In genomic region chr11:70252844-70253243, GRCh38 we compare ENCODE assay signal across 22 cellular contexts. TPM values are rescaled to one million over a fixed set of nuclear protein-coding genes. Genes with fewer than 3 reads are reported as not detected.
DNase-seq lines count a peak whose midpoint lies in the region; ATAC-seq and FAIRE-seq lines count a peak whose summit lies in the region.
"Had no signal": no experiment of that assay in that cellular context is flagged by ENCODE, and none has a peak within 500 bp of the region (broad histone marks: within the 10 kb centered on the region; RNA-seq: fewer than 3 reads in every experiment).

No MANE protein-coding gene starts in this region.

- H3K9me3 ChIP-seq in small intestine (ENCODE audit: control insufficient read depth, low read depth), result no peaks in the 10 kb centered on the region
- H3K9me3 ChIP-seq: psoas muscle, upper lobe of left lung had no signal

- peak; percentile 63 for DNase-seq in Right ventricle myocardium inferior (ENCODE audit: missing footprints)
- DNase-seq in left cardiac atrium, result no peak
- DNase-seq in effector memory CD8-positive, alpha-beta T cell, result peak in 1 of 3 experiments; percentile 16
- DNase-seq in small intestine, result no peak
- no peak for DNase-seq in hepatic stellate cell (ENCODE audit: low spot score)
- no peak for DNase-seq in NCI-H187 treated with DMSO at 0.1 percent for 48 hours (lab: John Stamatoyannopoulos, UW)
- DNase-seq: activated CD4-positive, alpha-beta T cell treated with anti-CD3 and anti-CD28 coated beads, Interleukin-2, amount 10 ng/mL, durations not matched to agents 7 days and 5 days; activated CD8-positive, alpha-beta memory T cell treated with anti-CD3 and anti-CD28 coated beads, Interleukin-2, amount 10 ng/mL, durations not matched to agents 7 days and 5 days; activated naive CD4-positive, alpha-beta T cell treated with anti-CD3 and anti-CD28 coated beads, Interleukin-2, amount 10 ng/mL, durations not matched to agents 7 days and 5 days; activated T-cell treated with anti-CD3 and anti-CD28 coated beads, Interleukin-2, amount 50 U/mL, for 72 hours; CD8-positive, alpha-beta T cell; DMS153; NCI-H2081; NCI-H774; upper lobe of left lung; WERI-Rb-1 had no signal

- peaks cover 10 to 11% of the 10 kb centered on the region in 2 donors for H3K27me3 Mint-ChIP-seq in effector memory CD8-positive, alpha-beta T cell
- H3K27me3 Mint-ChIP-seq: activated CD4-positive, alpha-beta T cell treated with anti-CD3 and anti-CD28 coated beads, Interleukin-2, amount 10 ng/mL, durations not matched to agents 7 days and 5 days; activated CD8-positive, alpha-beta memory T cell treated with anti-CD3 and anti-CD28 coated beads, Interleukin-2, amount 10 ng/mL, durations not matched to agents 7 days and 5 days had no signal

- no peak overlapping the region for H3K4me3 ChIP-seq in small intestine (ENCODE audit: low read depth in 1 of 2, low read length in 2 of 2)
- H3K4me3 ChIP-seq: psoas muscle, upper lobe of left lung had no signal

- no peaks in the 10 kb centered on the region for H3K27me3 ChIP-seq in small intestine (ENCODE audit: control insufficient read depth in 2 of 2, insufficient read depth in 2 of 2, low read length in 2 of 2)
- H3K27me3 ChIP-seq: upper lobe of left lung had no signal

- peaks cover 4 to 10% of the 10 kb centered on the region in 2 donors for H3K4me1 Mint-ChIP-seq in effector memory CD8-positive, alpha-beta T cell (ENCODE audit: low read depth in 2 of 2)
- H3K4me1 Mint-ChIP-seq: activated CD4-positive, alpha-beta T cell treated with anti-CD3 and anti-CD28 coated beads, Interleukin-2, amount 10 ng/mL, durations not matched to agents 7 days and 5 days; activated CD8-positive, alpha-beta memory T cell treated with anti-CD3 and anti-CD28 coated beads, Interleukin-2, amount 10 ng/mL, durations not matched to agents 7 days and 5 days; activated naive CD4-positive, alpha-beta T cell treated with anti-CD3 and anti-CD28 coated beads, Interleukin-2, amount 10 ng/mL, durations not matched to agents 7 days and 5 days had no signal

- no peaks in the 10 kb centered on the region for H3K36me3 Mint-ChIP-seq in effector memory CD8-positive, alpha-beta T cell (ENCODE audit: insufficient read depth)
- H3K36me3 Mint-ChIP-seq: activated CD8-positive, alpha-beta memory T cell treated with anti-CD3 and anti-CD28 coated beads, Interleukin-2, amount 10 ng/mL, durations not matched to agents 7 days and 5 days; activated naive CD4-positive, alpha-beta T cell treated with anti-CD3 and anti-CD28 coated beads, Interleukin-2, amount 10 ng/mL, durations not matched to agents 7 days and 5 days; CD8-positive, alpha-beta T cell had no signal

- no peak for ATAC-seq in Right ventricle myocardium inferior
- ATAC-seq in left cardiac atrium, result no peak
- peak; percentile 55 for ATAC-seq in GM21786 (IDR thresholded peaks at IDR 0.05; ENCODE audit: unreplicated experiment)
- ATAC-seq in effector memory CD8-positive, alpha-beta T cell (replicated peaks), result peak; percentile 72
- ATAC-seq in GM19397 (IDR thresholded peaks at IDR 0.05; ENCODE audit: unreplicated experiment), result no peak
- ATAC-seq: activated CD8-positive, alpha-beta memory T cell treated with anti-CD3 and anti-CD28 coated beads, Interleukin-2, amount 10 ng/mL, durations not matched to agents 7 days and 5 days; activated T-cell treated with anti-CD3 and anti-CD28 coated beads, Interleukin-2, amount 50 U/mL, for 72 hours; CD8-positive, alpha-beta T cell had no signal

- no peak overlapping the region for H3K27ac ChIP-seq in small intestine (ENCODE audit: low read depth in 1 of 2, low read length in 1 of 2)
- H3K27ac ChIP-seq: psoas muscle, upper lobe of left lung, WERI-Rb-1 had no signal

- WGBS in small intestine, 3 donors, result 89 to 95% (median 93%) methylated on average over 12 of the region's 12 CpGs

- FAIRE-seq in small intestine (lab: Jason Lieb, UNC), result no peak
- FAIRE-seq: endometrium, keratinocyte had no signal

- intact Hi-C loops in Right ventricle myocardium inferior (cut with DNase I), result no loop called here
- intact Hi-C loops in left cardiac atrium (cut with DNase I), result no loop called here

- H3K4me1 ChIP-seq in small intestine (ENCODE audit: control insufficient read depth in 2 of 2, insufficient read depth in 1 of 2, low read depth in 1 of 2, low read length in 1 of 2), result no peaks in the 10 kb centered on the region
- H3K4me1 ChIP-seq: psoas muscle, upper lobe of left lung had no signal

- H3K27ac Mint-ChIP-seq in effector memory CD8-positive, alpha-beta T cell, result peak overlapping the region in 1 of 2 donors; percentile 79
- H3K27ac Mint-ChIP-seq: activated CD4-positive, alpha-beta T cell treated with anti-CD3 and anti-CD28 coated beads, Interleukin-2, amount 10 ng/mL, durations not matched to agents 7 days and 5 days; activated CD8-positive, alpha-beta memory T cell treated with anti-CD3 and anti-CD28 coated beads, Interleukin-2, amount 10 ng/mL, durations not matched to agents 7 days and 5 days; activated naive CD4-positive, alpha-beta T cell treated with anti-CD3 and anti-CD28 coated beads, Interleukin-2, amount 10 ng/mL, durations not matched to agents 7 days and 5 days; activated T-cell treated with anti-CD3 and anti-CD28 coated beads, Interleukin-2, amount 50 U/mL, for 72 hours; CD8-positive, alpha-beta T cell; dendritic cell treated with granulocyte-macrophage colony-stimulating factor and Interleukin-4, amounts not matched to agents 40 ng/mL and 50 ng/mL, for 4 days had no signal

- peak overlapping the region in 1 of 2 donors; percentile 37 for H3K4me3 Mint-ChIP-seq in effector memory CD8-positive, alpha-beta T cell
- H3K4me3 Mint-ChIP-seq: activated CD4-positive, alpha-beta T cell treated with anti-CD3 and anti-CD28 coated beads, Interleukin-2, amount 10 ng/mL, durations not matched to agents 7 days and 5 days; activated CD8-positive, alpha-beta memory T cell treated with anti-CD3 and anti-CD28 coated beads, Interleukin-2, amount 10 ng/mL, durations not matched to agents 7 days and 5 days; activated naive CD4-positive, alpha-beta T cell treated with anti-CD3 and anti-CD28 coated beads, Interleukin-2, amount 10 ng/mL, durations not matched to agents 7 days and 5 days; activated T-cell treated with anti-CD3 and anti-CD28 coated beads, Interleukin-2, amount 50 U/mL, for 72 hours; CD8-positive, alpha-beta T cell; dendritic cell treated with granulocyte-macrophage colony-stimulating factor and Interleukin-4, amounts not matched to agents 40 ng/mL and 50 ng/mL, for 4 days had no signal

- no peaks in the 10 kb centered on the region for H3K9me3 Mint-ChIP-seq in effector memory CD8-positive, alpha-beta T cell
- H3K9me3 Mint-ChIP-seq: activated CD4-positive, alpha-beta T cell treated with anti-CD3 and anti-CD28 coated beads, Interleukin-2, amount 10 ng/mL, durations not matched to agents 7 days and 5 days; activated naive CD4-positive, alpha-beta T cell treated with anti-CD3 and anti-CD28 coated beads, Interleukin-2, amount 10 ng/mL, durations not matched to agents 7 days and 5 days; activated T-cell treated with anti-CD3 and anti-CD28 coated beads, Interleukin-2, amount 50 U/mL, for 72 hours; CD8-positive, alpha-beta T cell; dendritic cell treated with granulocyte-macrophage colony-stimulating factor and Interleukin-4, amounts not matched to agents 40 ng/mL and 50 ng/mL, for 4 days had no signal

- H3K36me3 ChIP-seq in small intestine (ENCODE audit: control insufficient read depth in 2 of 2, insufficient read depth in 2 of 2, low read length in 2 of 2), result no peaks in the 10 kb centered on the region
- H3K36me3 ChIP-seq: upper lobe of left lung, WERI-Rb-1 had no signal

RNA-seq across cellular contexts. Expression of gene PPFIA1, which starts 17.6 kb away (rescaled TPM):
- total RNA-seq in Right ventricle myocardium inferior, result 43.8 TPM
- total RNA-seq in left cardiac atrium, result 10 to 100 TPM; 32.0 to 39.8 TPM
- polyA plus RNA-seq in small intestine, result 10 to 100 TPM; 17.8 to 27.3 (median 23.2) TPM

RNA-seq across cellular contexts. Expression of gene FADD, which starts 49.7 kb away (rescaled TPM):
- total RNA-seq in Right ventricle myocardium inferior, result 12.8 TPM
- total RNA-seq in left cardiac atrium, result 10 to 100 TPM; 11.1 to 11.3 TPM
- polyA plus RNA-seq in small intestine, result 10 to 100 TPM; 29.5 to 32.7 (median 30.6) TPM

Comparison
In these comparisons a context has a peak if more than half of its experiments do, and no peak if none do; other contexts are left out.
1. ATAC-seq: peak in GM21786 (single experiment) and effector memory CD8-positive, alpha-beta T cell (single experiment); none in Right ventricle myocardium inferior (single experiment), left cardiac atrium (0 of 2) and GM19397 (single experiment).